ENCODE assay signal across 1 cellular context in the genomic region with DNA sequence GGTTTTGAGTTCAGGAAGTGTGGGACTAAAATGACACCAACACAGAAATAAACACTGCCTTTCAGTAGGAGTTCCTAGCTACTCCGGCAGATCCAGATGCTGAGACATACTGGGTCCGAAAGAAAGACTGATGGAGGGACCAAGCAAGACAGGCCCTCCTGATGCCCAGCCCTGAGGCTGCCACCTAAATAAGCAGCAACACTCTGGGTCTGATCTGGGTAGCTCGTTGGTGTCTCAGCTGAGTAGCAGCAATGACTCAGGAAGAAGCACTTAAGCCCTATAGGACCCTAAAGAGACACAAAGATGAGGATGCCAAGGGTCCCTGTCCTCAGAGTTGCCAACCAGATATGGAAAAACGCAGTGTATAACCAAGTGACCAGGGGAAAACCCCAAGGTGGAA.
TF ChIP-seq lines count a peak whose summit lies in the region.

No MANE protein-coding gene starts in this region.

TF ChIP-seq in H1, 55 proteins besides CTCF, POLR2A, EP300 and RAD21 (continued from another document):
- no peak for TF ChIP-seq CHD2 (IDR thresholded peaks at IDR 0.05; ENCODE audit: low read length)
